1 cellular context compared by ENCODE assay signal in the genomic region with DNA sequence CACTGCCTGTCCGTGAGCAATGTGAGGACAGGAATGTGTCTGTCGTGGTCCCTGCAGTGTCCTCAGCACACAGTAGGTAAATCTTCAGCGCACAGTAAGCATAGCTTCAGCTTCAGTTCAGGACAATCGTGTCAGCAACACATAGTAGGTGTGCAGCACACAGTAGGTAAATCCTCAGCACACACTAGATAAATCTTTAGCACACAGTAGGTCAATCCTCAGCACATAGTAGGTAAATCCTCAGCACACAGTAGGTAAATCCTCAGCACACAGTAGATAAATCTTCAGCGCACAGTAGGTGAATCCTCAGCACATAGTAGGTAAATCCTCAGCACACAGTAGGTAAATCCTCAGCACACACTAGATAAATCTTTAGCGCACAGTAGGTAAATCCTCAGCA.
A peak's percentile ranks its signal among the peaks of the same experiment; 100 is the strongest.
TF ChIP-seq lines count a peak whose summit lies in the region.

No MANE protein-coding gene starts in this region.

TF ChIP-seq in GM12878, 131 proteins besides CTCF, POLR2A, EP300 and RAD21:
- TF ChIP-seq CHD4 (IDR thresholded peaks at IDR 0.05) = 0 out of 2 replicates have a peak, but pooled peaks have one; percentile 18
TF ChIP-seq in GM12878: peak in this region for 1; not testable (repeated sequence) for 130.
